Comparison of ENCODE assay signal across 11 cellular contexts in genomic region chr19:48654299-48655059, GRCh38. TPM values are rescaled to one million over a fixed set of nuclear protein-coding genes. Genes with fewer than 3 reads are reported as not detected.
A peak's percentile ranks its signal among the peaks of the same experiment; 100 is the strongest.
DNase-seq lines count a peak whose midpoint lies in the region; ATAC-seq and TF ChIP-seq lines count a peak whose summit lies in the region.
"Had no signal": no experiment of that assay in that cellular context is flagged by ENCODE, and none has a peak within 500 bp of the region (broad histone marks: within the 10 kb centered on the region; RNA-seq: fewer than 3 reads in every experiment).

No MANE protein-coding gene starts in this region.

- no peak for ATAC-seq in stimulated activated effector memory CD8-positive, alpha-beta T cell treated with anti-CD3 and anti-CD28 coated beads, Interleukin-12 subunit alpha, Interleukin-12 subunit beta, amount 100 ng/mL, for 72 hours
- no peak for ATAC-seq in GM21619 (IDR thresholded peaks at IDR 0.05; ENCODE audit: unreplicated experiment)
- no peak for ATAC-seq in left lung
- ATAC-seq in HG03469 (IDR thresholded peaks at IDR 0.05; ENCODE audit: unreplicated experiment): no peak
- ATAC-seq: pancreas had no signal

- no peaks in the 10 kb centered on the region for H3K9me3 ChIP-seq in left lung
- H3K9me3 ChIP-seq: colonic mucosa, pancreas had no signal

- no peaks in the 10 kb centered on the region for H3K9me3 Mint-ChIP-seq in stimulated activated effector memory CD8-positive, alpha-beta T cell treated with anti-CD3 and anti-CD28 coated beads, Interleukin-12 subunit alpha, Interleukin-12 subunit beta, amount 100 ng/mL, for 72 hours

- no peak for TF ChIP-seq CTCF in left lung (IDR thresholded peaks at IDR 0.05)

- no peak overlapping the region for H3K4me3 ChIP-seq in left lung
- H3K4me3 ChIP-seq: colonic mucosa, pancreas had no signal

- peak overlapping the region; percentile 54 for H3K27ac Mint-ChIP-seq in stimulated activated effector memory CD8-positive, alpha-beta T cell treated with anti-CD3 and anti-CD28 coated beads, Interleukin-12 subunit alpha, Interleukin-12 subunit beta, amount 100 ng/mL, for 72 hours

- no peaks in the 10 kb centered on the region for H3K27me3 ChIP-seq in left lung
- H3K27me3 ChIP-seq: colonic mucosa, pancreas had no signal

- H3K4me1 Mint-ChIP-seq in stimulated activated effector memory CD8-positive, alpha-beta T cell treated with anti-CD3 and anti-CD28 coated beads, Interleukin-12 subunit alpha, Interleukin-12 subunit beta, amount 100 ng/mL, for 72 hours: peaks cover 12% of the 10 kb centered on the region

- H3K27ac ChIP-seq in left lung: no peak overlapping the region
- H3K27ac ChIP-seq: colonic mucosa, pancreas had no signal

- DNase-seq in NCI-H2196 (lab: John Stamatoyannopoulos, UW; ENCODE audit: unreplicated experiment) (peak; percentile 35), NCI-H2196 treated with DMSO at 0.1 percent for 48 hours (lab: John Stamatoyannopoulos, UW; ENCODE audit: unreplicated experiment) (no peak), NCI-H2227 (lab: John Stamatoyannopoulos, UW; ENCODE audit: unreplicated experiment) (peak; percentile 48), astrocyte of the hippocampus (ENCODE audit: low read depth, low spot score) (peak; percentile 24), left lung (no peak)
- DNase-seq in stimulated activated effector memory CD8-positive, alpha-beta T cell treated with anti-CD3 and anti-CD28 coated beads, Interleukin-12 subunit alpha, Interleukin-12 subunit beta, amount 100 ng/mL, for 72 hours (ENCODE audit: low spot score in 2 of 2): no peak
- DNase-seq: colonic mucosa, pancreas had no signal

- no peak overlapping the region for H3K4me3 Mint-ChIP-seq in stimulated activated effector memory CD8-positive, alpha-beta T cell treated with anti-CD3 and anti-CD28 coated beads, Interleukin-12 subunit alpha, Interleukin-12 subunit beta, amount 100 ng/mL, for 72 hours

- intact Hi-C loops in left lung (cut with DNase I): no loop called here

- H3K4me1 ChIP-seq in left lung: no peaks in the 10 kb centered on the region
- H3K4me1 ChIP-seq: colonic mucosa, pancreas had no signal

- no peaks in the 10 kb centered on the region for H3K36me3 ChIP-seq in left lung
- H3K36me3 ChIP-seq: colonic mucosa, pancreas had no signal

- H3K36me3 Mint-ChIP-seq in stimulated activated effector memory CD8-positive, alpha-beta T cell treated with anti-CD3 and anti-CD28 coated beads, Interleukin-12 subunit alpha, Interleukin-12 subunit beta, amount 100 ng/mL, for 72 hours: no peaks in the 10 kb centered on the region

RNA-seq across cellular contexts. Expression of gene CA11, which starts 8.5 kb away (rescaled TPM):
- 1 to 10 TPM; 3.6 to 3.9 TPM for total RNA-seq in left lung

RNA-seq across cellular contexts. Expression of gene DBP, which starts 17.3 kb away (rescaled TPM):
- total RNA-seq in left lung: 10 to 100 TPM in 1 of 2 donors, 1 to 10 TPM in 1; 8.9 to 10.5 TPM

RNA-seq across cellular contexts. Expression of gene NTN5, which starts 18.3 kb away (rescaled TPM):
- total RNA-seq in left lung: under 1 TPM; 0.29 to 0.73 TPM
- total RNA-seq: lung microvascular endothelial cell had no signal

RNA-seq across cellular contexts. Expression of gene SPHK2, which starts 35.2 kb away (rescaled TPM):
- total RNA-seq in left lung: 10 to 100 TPM; 21.3 to 27.5 TPM

RNA-seq across cellular contexts. Expression of gene RPL18, which starts 35.5 kb away (rescaled TPM):
- 1,000 to 10,000 TPM; 1,028 to 1,088 TPM for total RNA-seq in left lung

Comparison
In these comparisons a context has a peak if more than half of its experiments do, and no peak if none do; other contexts are left out.
1. DNase-seq: peak in NCI-H2196 (single experiment), NCI-H2227 (single experiment) and astrocyte of the hippocampus (single experiment); none in NCI-H2196 treated with DMSO at 0.1 percent for 48 hours (single experiment), stimulated activated effector memory CD8-positive, alpha-beta T cell treated with anti-CD3 and anti-CD28 coated beads, Interleukin-12 subunit alpha, Interleukin-12 subunit beta, amount 100 ng/mL, for 72 hours (0 of 2) and left lung (0 of 2).